ENCODE assay signal across 1 cellular context in the genomic region with DNA sequence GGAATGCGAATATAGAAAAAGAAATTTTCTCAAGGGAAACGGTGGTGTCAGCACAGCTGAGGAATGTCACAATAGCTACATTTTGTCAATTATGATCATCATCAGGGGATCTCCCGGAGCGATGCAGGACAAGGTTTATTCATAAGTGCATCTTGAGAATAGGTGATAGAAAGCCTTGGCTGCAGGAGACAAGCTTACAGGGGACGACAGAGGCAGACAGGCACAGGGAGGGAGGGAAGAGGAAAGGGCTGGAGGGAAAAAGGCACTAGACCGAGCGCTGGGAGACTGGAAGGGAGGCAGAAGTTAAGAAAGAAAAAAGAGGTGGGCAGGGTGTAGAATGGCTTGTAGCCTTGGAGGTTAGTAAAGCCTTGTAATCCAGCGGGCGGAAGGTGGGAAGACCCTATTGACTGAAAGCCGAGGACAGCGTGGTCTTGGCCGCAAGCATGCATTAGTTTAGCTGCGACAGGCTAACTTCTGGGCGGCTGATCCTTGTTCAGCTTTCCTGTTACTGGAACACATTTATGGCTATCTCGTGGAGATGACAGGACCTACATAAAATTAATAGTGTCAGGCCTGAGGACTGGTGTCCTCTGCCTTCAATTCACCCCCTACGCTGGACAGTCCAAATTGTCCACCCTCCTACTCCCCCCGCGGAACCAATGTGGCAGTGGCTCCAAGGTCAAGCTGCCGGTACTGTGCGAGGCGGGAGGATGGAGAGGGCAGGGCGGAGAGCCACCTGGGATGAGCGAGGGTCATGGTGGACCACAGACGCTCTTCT.
TF ChIP-seq lines count a peak whose summit lies in the region.

No MANE protein-coding gene starts in this region.

TF ChIP-seq in H1, 55 proteins besides CTCF, POLR2A, EP300 and RAD21:
- TF ChIP-seq EZH2 (IDR thresholded peaks at IDR 0.05; ENCODE audit: low read depth, low read length, severe bottlenecking): no peak
- TF ChIP-seq SIN3A (conservative IDR thresholded peaks at IDR 0.05 in 1 of 2, IDR thresholded peaks at IDR 0.05 in 1 of 2; ENCODE audit: low read depth in 1 of 2, low read length in 2 of 2): 0 out of 4 replicates have a peak, but pooled peaks of 1 of the 2 experiments have one; percentile 20
- TF ChIP-seq, protein P1, sequence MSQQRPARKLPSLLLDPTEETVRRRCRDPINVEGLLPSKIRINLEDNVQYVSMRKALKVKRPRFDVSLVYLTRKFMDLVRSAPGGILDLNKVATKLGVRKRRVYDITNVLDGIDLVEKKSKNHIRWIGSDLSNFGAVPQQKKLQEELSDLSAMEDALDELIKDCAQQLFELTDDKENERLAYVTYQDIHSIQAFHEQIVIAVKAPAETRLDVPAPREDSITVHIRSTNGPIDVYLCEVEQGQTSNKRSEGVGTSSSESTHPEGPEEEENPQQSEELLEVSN (IDR thresholded peaks at IDR 0.05): no peak
- peak; percentile 44; the same call in 1 of the 2 replicates for TF ChIP-seq RBBP5 (IDR thresholded peaks at IDR 0.05; ENCODE audit: borderline replicate concordance, low read depth, low read length)
- no peak for TF ChIP-seq KDM4A (IDR thresholded peaks at IDR 0.05; ENCODE audit: low read depth, low read length, severe bottlenecking)
- TF ChIP-seq ASH2L (IDR thresholded peaks at IDR 0.05; ENCODE audit: low read length): peak; percentile 77
TF ChIP-seq in H1: peak in this region for 3.
